1 cellular context compared by ENCODE assay signal in genomic region chr6:13573669-13574110, GRCh38.
TF ChIP-seq lines count a peak whose summit lies in the region.

No MANE protein-coding gene starts in this region.

TF ChIP-seq in GM23338, 12 proteins besides CTCF, POLR2A, EP300 and RAD21 (continued from another document):
- TF ChIP-seq ZNF462 (CRISPR knock-in tag; IDR thresholded peaks at IDR 0.05) (no peak), EZH2phosphoT487 (IDR thresholded peaks at IDR 0.05; ENCODE audit: unreplicated experiment) (no peak), POLR2AphosphoS5 (IDR thresholded peaks at IDR 0.05; ENCODE audit: low read depth) (no peak), ETS1 (IDR thresholded peaks at IDR 0.05) (no peak), REST (IDR thresholded peaks at IDR 0.05; ENCODE audit: unreplicated experiment) (no peak), CREB1 (CRISPR knock-in tag; IDR thresholded peaks at IDR 0.05; ENCODE audit: low read depth) (no peak)
